ENCODE assay signal across 30 cellular contexts in the genomic region with DNA sequence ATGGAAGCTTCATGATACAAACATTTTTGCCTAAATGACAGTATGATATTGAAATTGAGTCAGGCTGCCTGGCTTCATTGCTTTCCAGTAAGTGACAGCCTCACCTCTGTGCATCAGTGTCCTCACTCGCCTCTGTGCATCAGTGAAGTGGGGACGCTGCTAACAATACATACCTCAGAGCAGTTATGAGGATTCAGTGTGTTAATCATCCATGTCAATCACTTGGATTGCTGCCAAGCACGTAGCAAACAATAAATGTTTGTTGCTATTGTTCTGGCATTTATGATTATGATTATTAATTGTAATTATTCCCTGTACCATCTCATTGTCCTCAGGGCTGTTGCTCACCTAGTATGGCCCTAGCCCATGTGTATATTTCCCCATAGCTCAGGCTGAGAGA. TPM values are rescaled to one million over a fixed set of nuclear protein-coding genes. Genes with fewer than 3 reads are reported as not detected.
DNase-seq lines count a peak whose midpoint lies in the region; ATAC-seq and TF ChIP-seq lines count a peak whose summit lies in the region.
"Had no signal": no experiment of that assay in that cellular context is flagged by ENCODE, and none has a peak within 500 bp of the region (broad histone marks: within the 10 kb centered on the region; RNA-seq: fewer than 3 reads in every experiment).

No MANE protein-coding gene starts in this region.

- no peaks in the 10 kb centered on the region for H3K9me3 ChIP-seq in heart right ventricle
- H3K9me3 ChIP-seq in T-helper 17 cell (ENCODE audit: control insufficient read depth, low read length, poor library complexity, severe bottlenecking) = no peaks in the 10 kb centered on the region
- H3K9me3 ChIP-seq in OCI-LY7 (ENCODE audit: low read length) = no peaks in the 10 kb centered on the region
- H3K9me3 ChIP-seq: Caco-2, MG63, suprapubic skin had no signal

- intact Hi-C loops in heart right ventricle (cut with DNase I) = loop anchor here in 1 of 10 donors (10.0 kb wide), 1 partner anchor 64 kb away; the partner anchor contains the start of gene ZNF616
- intact Hi-C loops in left cardiac atrium (cut with DNase I) = no loop called here
- intact Hi-C loops in OCI-LY7 (cut with micrococcal nuclease; ENCODE audit: unreplicated experiment) = no loop called here

- no TSS peak for BruUV-seq in OCI-LY7 (replicated peaks; lab: Mats Ljungman, UMichigan)

- TF ChIP-seq CTCF in heart right ventricle (IDR thresholded peaks at IDR 0.05) (no peak), OCI-LY7 (conservative IDR thresholded peaks at IDR 0.05; ENCODE audit: low read length) (no peak)

- CTCF ChIA-PET in OCI-LY7 (lab: Charles Lee; ENCODE audit: unreplicated experiment) = no interaction called here

- H3K4me3 ChIP-seq in heart right ventricle (no peak overlapping the region), OCI-LY7 (ENCODE audit: low read depth, low read length, poor library complexity, severe bottlenecking) (no peak overlapping the region)
- H3K4me3 ChIP-seq: MG63, suprapubic skin had no signal

- H3K4me2 ChIP-seq in OCI-LY7 (ENCODE audit: low read length) = no peak overlapping the region

- WGBS in heart right ventricle, 2 donors = 37 to 39% methylated on average over 3 of the region's 3 CpGs

- H4K20me1 ChIP-seq in OCI-LY7 (ENCODE audit: insufficient read depth, low read length) = peaks cover 43% of the 10 kb centered on the region

- no peak overlapping the region for H2AFZ ChIP-seq in OCI-LY7 (ENCODE audit: low read length)

- H3K36me3 ChIP-seq in heart right ventricle = peaks cover 0 to 95% (median 20%) of the 10 kb centered on the region in 9 donors
- H3K36me3 ChIP-seq in OCI-LY7 (ENCODE audit: insufficient read depth, low read length) = peaks cover 97% of the 10 kb centered on the region

- H3K79me2 ChIP-seq in OCI-LY7 (ENCODE audit: insufficient read depth, low read depth, low read length) = peaks cover 78% of the 10 kb centered on the region

- peak overlapping the region in 8 of 10 donors; percentile 31 to 98 (median 82) for H3K27ac ChIP-seq in heart right ventricle
- H3K27ac ChIP-seq in OCI-LY7 (ENCODE audit: low read depth, low read length, poor library complexity, severe bottlenecking) = no peak overlapping the region

- peaks cover 31% of the 10 kb centered on the region for H3K4me1 Mint-ChIP-seq in T-helper 17 cell
- peaks cover 32 to 73% of the 10 kb centered on the region in 2 donors for H3K4me1 Mint-ChIP-seq in stimulated activated naive B cell treated with anti-CD40 and anti-IgM and Interleukin-4, amounts not matched to agents 10 μg/mL and 1 μg/mL and 100 μg/mL, for 72 hours

- H3K9me2 ChIP-seq in OCI-LY7 (ENCODE audit: insufficient read depth, low read length) = no peaks in the 10 kb centered on the region

- H3K27me3 Mint-ChIP-seq in T-helper 17 cell = no peaks in the 10 kb centered on the region
- H3K27me3 Mint-ChIP-seq in stimulated activated naive B cell treated with anti-CD40 and anti-IgM and Interleukin-4, amounts not matched to agents 10 μg/mL and 1 μg/mL and 100 μg/mL, for 72 hours = no peaks in the 10 kb centered on the region
- H3K27me3 Mint-ChIP-seq: activated naive CD8-positive, alpha-beta T cell; dendritic cell treated with granulocyte-macrophage colony-stimulating factor and Interleukin-4, amounts not matched to agents 40 ng/mL and 50 ng/mL, for 4 days; memory B cell; stimulated activated memory B cell treated with anti-CD40 and anti-IgM and Interleukin-4, amounts not matched to agents 10 μg/mL and 1 μg/mL and 100 μg/mL, for 72 hours had no signal

- POLR2A ChIA-PET in OCI-LY7 (lab: Charles Lee) = interaction anchor here (0.5 to 0.7 kb wide), 2 partner anchors 14 to 710 kb away, joined by 3 read pairs; no protein-coding TSS in a partner anchor

- H3K4me1 ChIP-seq in heart right ventricle (peaks cover 13 to 99% (median 78%) of the 10 kb centered on the region in 9 donors), OCI-LY7 (ENCODE audit: insufficient read depth, low read length, poor library complexity, severe bottlenecking) (no peaks in the 10 kb centered on the region)
- H3K4me1 ChIP-seq: Caco-2 had no signal

- no peaks in the 10 kb centered on the region for H3K9me3 Mint-ChIP-seq in stimulated activated naive B cell treated with anti-CD40 and anti-IgM and Interleukin-4, amounts not matched to agents 10 μg/mL and 1 μg/mL and 100 μg/mL, for 72 hours
- H3K9me3 Mint-ChIP-seq: activated T-helper 2 cell treated with anti-CD3 and anti-CD28 coated beads, Interferon-gamma antibody, Interleukin-2, Interleukin-4, amounts not matched to agents 10 μg/mL and 5 μg/mL and 100 μg/mL, durations not matched to agents 14 hours and 24 hours and 36 hours; dendritic cell treated with granulocyte-macrophage colony-stimulating factor and Interleukin-4, amounts not matched to agents 40 ng/mL and 50 ng/mL, for 4 days; H9; memory B cell; stimulated activated memory B cell treated with anti-CD40 and anti-IgM and Interleukin-4, amounts not matched to agents 10 μg/mL and 1 μg/mL and 100 μg/mL, for 72 hours had no signal

- no peak for DNase-seq in heart right ventricle
- DNase-seq in left cardiac atrium = no peak
- no peak for DNase-seq in T-helper 17 cell
- no peak for DNase-seq in stimulated activated naive B cell treated with anti-CD40 and anti-IgM and Interleukin-4, amounts not matched to agents 10 μg/mL and 1 μg/mL and 100 μg/mL, for 72 hours
- DNase-seq in OCI-LY7 (ENCODE audit: low spot score) = no peak
- DNase-seq: activated CD4-positive, alpha-beta T cell treated with anti-CD3 and anti-CD28 coated beads, Interleukin-2, amount 50 U/mL, for 48 hours; activated CD8-positive, alpha-beta memory T cell treated with anti-CD3 and anti-CD28 coated beads, Interleukin-2, amount 50 U/mL, for 48 hours; C1 segment of cervical spinal cord; Caco-2; central memory CD4-positive, alpha-beta T cell; DMS79 treated with DMSO at 0.1 percent for 48 hours; H9; KBM-7; MG63; NCI-H1436; NCI-H2081 treated with DMSO at 0.1 percent for 48 hours; posterior cingulate gyrus; stimulated activated CD4-positive, alpha-beta T cell treated with anti-CD3 and anti-CD28 coated beads, Interleukin-4, amount 100 ng/mL, for 4 hours; SW 1271; T1000 had no signal

- H3K36me3 Mint-ChIP-seq in T-helper 17 cell (ENCODE audit: low read depth) = peaks cover 4% of the 10 kb centered on the region
- H3K36me3 Mint-ChIP-seq in stimulated activated naive B cell treated with anti-CD40 and anti-IgM and Interleukin-4, amounts not matched to agents 10 μg/mL and 1 μg/mL and 100 μg/mL, for 72 hours = peaks cover 41 to 61% of the 10 kb centered on the region in 2 donors
- H3K36me3 Mint-ChIP-seq: activated naive CD8-positive, alpha-beta T cell had no signal

- ATAC-seq in heart right ventricle (no peak), left cardiac atrium (no peak), T-helper 17 cell (no peak), esophagus mucosa (peak; percentile 21), GM19023 (IDR thresholded peaks at IDR 0.05; ENCODE audit: unreplicated experiment) (no peak), HG03196 (IDR thresholded peaks at IDR 0.05; ENCODE audit: unreplicated experiment) (no peak)
- no peak for ATAC-seq in stimulated activated naive B cell treated with anti-CD40 and anti-IgM and Interleukin-4, amounts not matched to agents 10 μg/mL and 1 μg/mL and 100 μg/mL, for 72 hours (replicated peaks)
- ATAC-seq: sciatic nerve; stimulated activated memory B cell treated with anti-CD40 and anti-IgM and Interleukin-4, amounts not matched to agents 10 μg/mL and 1 μg/mL and 100 μg/mL, for 72 hours had no signal

- H3K27me3 ChIP-seq in heart right ventricle = no peaks in the 10 kb centered on the region
- H3K27me3 ChIP-seq: MG63, suprapubic skin had no signal

- H3K4me3 Mint-ChIP-seq in T-helper 17 cell = no peak overlapping the region
- no peak overlapping the region for H3K4me3 Mint-ChIP-seq in stimulated activated naive B cell treated with anti-CD40 and anti-IgM and Interleukin-4, amounts not matched to agents 10 μg/mL and 1 μg/mL and 100 μg/mL, for 72 hours
- H3K4me3 Mint-ChIP-seq: activated naive CD8-positive, alpha-beta T cell; dendritic cell treated with granulocyte-macrophage colony-stimulating factor and Interleukin-4, amounts not matched to agents 40 ng/mL and 50 ng/mL, for 4 days; H9; memory B cell; stimulated activated memory B cell treated with anti-CD40 and anti-IgM and Interleukin-4, amounts not matched to agents 10 μg/mL and 1 μg/mL and 100 μg/mL, for 72 hours had no signal

- peak overlapping the region; percentile 9 for H3K27ac Mint-ChIP-seq in T-helper 17 cell
- H3K27ac Mint-ChIP-seq in stimulated activated naive B cell treated with anti-CD40 and anti-IgM and Interleukin-4, amounts not matched to agents 10 μg/mL and 1 μg/mL and 100 μg/mL, for 72 hours = peak overlapping the region; percentile 51
- H3K27ac Mint-ChIP-seq: activated naive CD8-positive, alpha-beta T cell; activated T-helper 2 cell treated with anti-CD3 and anti-CD28 coated beads, Interferon-gamma antibody, Interleukin-2, Interleukin-4, amounts not matched to agents 10 μg/mL and 5 μg/mL and 100 μg/mL, durations not matched to agents 14 hours and 24 hours and 36 hours; dendritic cell treated with granulocyte-macrophage colony-stimulating factor and Interleukin-4, amounts not matched to agents 40 ng/mL and 50 ng/mL, for 4 days; H9 had no signal

RNA-seq across cellular contexts. Expression of gene PPP2R1A, which starts 8.8 kb away (rescaled TPM):
- total RNA-seq in heart right ventricle (100 to 1,000 TPM; 337 to 469 (median 401) TPM), left cardiac atrium (100 to 1,000 TPM; 276 to 389 TPM), T-helper 17 cell (100 to 1,000 TPM; 173 to 180 TPM), esophagus mucosa (168 TPM), OCI-LY7 (2022) (207 and 208 TPM in 2 replicates)
- polyA plus RNA-seq in heart right ventricle = 100 to 1,000 TPM; 238 to 438 TPM
- total RNA-seq in OCI-LY7 (2014; rRNA removed; shearing (Covaris generic)) = 117 and 154 TPM in 2 replicates

RNA-seq across cellular contexts. Expression of gene ZNF836, which starts 27.3 kb away (rescaled TPM):
- total RNA-seq in heart right ventricle (10 to 100 TPM in 1 of 10 donors, 1 to 10 TPM in 9; 5.1 to 10.6 (median 7.1) TPM), left cardiac atrium (10 to 100 TPM in 1 of 2 donors, 1 to 10 TPM in 1; 8.9 to 10.5 TPM), T-helper 17 cell (10 to 100 TPM; 18.9 to 21.2 TPM), esophagus mucosa (7.9 TPM), OCI-LY7 (2022) (14.8 and 20.7 TPM in 2 replicates)
- 1 to 10 TPM; 2.3 to 6.1 TPM for polyA plus RNA-seq in heart right ventricle
- 8.0 and 13.2 TPM in 2 replicates for total RNA-seq in OCI-LY7 (2014; rRNA removed; shearing (Covaris generic))

RNA-seq across cellular contexts. Expression of gene ZNF616, which starts 58.9 kb away (rescaled TPM):
- total RNA-seq in heart right ventricle (1 to 10 TPM; 4.9 to 8.0 (median 6.5) TPM), left cardiac atrium (1 to 10 TPM; 5.4 to 7.8 TPM), T-helper 17 cell (1 to 10 TPM; 2.0 to 3.9 TPM), esophagus mucosa (5.7 TPM), OCI-LY7 (2022) (7.1 and 7.2 TPM in 2 replicates)
- polyA plus RNA-seq in heart right ventricle = 1 to 10 TPM; 1.6 to 2.2 TPM
- total RNA-seq in OCI-LY7 (2014; rRNA removed; shearing (Covaris generic)) = 3.8 and 5.2 TPM in 2 replicates
